8 cellular contexts compared by ENCODE assay signal in genomic region chr19:36791420-36792125, GRCh38. TPM values are rescaled to one million over a fixed set of nuclear protein-coding genes. Genes with fewer than 3 reads are reported as not detected.
DNase-seq lines count a peak whose midpoint lies in the region; ATAC-seq and TF ChIP-seq lines count a peak whose summit lies in the region.
"Not testable (repeated sequence)": the region's sequence is repeated elsewhere in the genome, so short reads cannot be mapped to it uniquely, and the experiment has no call there.

No MANE protein-coding gene starts in this region.

- WGBS in right lobe of liver (ENCODE audit: insufficient coverage, low coverage, low lambda C conversion rate, missing lambda C conversion rate) = 9% methylated on average over 30 of the region's 34 CpGs

- H3K36me3 ChIP-seq in right lobe of liver = not testable (repeated sequence)

- H3K4me3 Mint-ChIP-seq in activated T-cell treated with anti-CD3 and anti-CD28 coated beads, Interleukin-2, amount 50 U/mL, for 72 hours = peak overlapping the region in 1 of 2 donors; percentile 69

- intact Hi-C loops in Right ventricle myocardium superior (cut with DNase I); right lobe of liver (cut with DNase I): not testable (repeated sequence)

- peaks cover 19 to 30% of the 10 kb centered on the region in 2 donors for H3K36me3 Mint-ChIP-seq in activated T-cell treated with anti-CD3 and anti-CD28 coated beads, Interleukin-2, amount 50 U/mL, for 72 hours (ENCODE audit: insufficient read depth in 2 of 2)

- not testable (repeated sequence) for H3K27me3 ChIP-seq in right lobe of liver

- peak in 1 of 4 donors; percentile 6 for TF ChIP-seq CTCF in right lobe of liver (IDR thresholded peaks at IDR 0.05)

- peak; percentile 47 for ATAC-seq in GM18868 (IDR thresholded peaks at IDR 0.05; ENCODE audit: unreplicated experiment)
- peak; percentile 97 to 99 for ATAC-seq in activated T-cell treated with anti-CD3 and anti-CD28 coated beads, Interleukin-2, amount 50 U/mL, for 72 hours (replicated peaks in 1 of 2)
- peak; percentile 99 for ATAC-seq in Right ventricle myocardium superior (ENCODE audit: poor library complexity)
- ATAC-seq in right lobe of liver = peak; percentile 77 to 88 (median 84)

- H3K27ac ChIP-seq in right lobe of liver = not testable (repeated sequence)

- not testable (repeated sequence) for TF ChIP-seq POLR2A in right lobe of liver (IDR thresholded peaks at IDR 0.05)

- H3K9me3 ChIP-seq in right lobe of liver = not testable (repeated sequence)

- DNase-seq in AG20443 (ENCODE audit: low spot score) = peak; percentile 10
- peak; percentile 90 for DNase-seq in OCI-M1 (lab: John Stamatoyannopoulos, UW)
- peak; percentile 23 to 41 for DNase-seq in activated T-cell treated with anti-CD3 and anti-CD28 coated beads, Interleukin-2, amount 50 U/mL, for 72 hours
- DNase-seq in dermis blood vessel endothelial cell = peak; percentile 58
- peak; percentile 49 for DNase-seq in Right ventricle myocardium superior
- peak in 1 of 3 donors; percentile 24 for DNase-seq in right lobe of liver
- not testable (repeated sequence) for DNase-seq in skeletal muscle cell (ENCODE audit: low read depth)

- H3K4me1 Mint-ChIP-seq in activated T-cell treated with anti-CD3 and anti-CD28 coated beads, Interleukin-2, amount 50 U/mL, for 72 hours (ENCODE audit: low read depth) = not testable (repeated sequence)

- H3K27ac Mint-ChIP-seq in activated T-cell treated with anti-CD3 and anti-CD28 coated beads, Interleukin-2, amount 50 U/mL, for 72 hours = not testable (repeated sequence)

- not testable (repeated sequence) for H3K4me3 ChIP-seq in right lobe of liver
- peak overlapping the region; percentile 18 for H3K4me3 ChIP-seq in skeletal muscle cell (ENCODE audit: low read depth, low read length)

- peaks cover 11 to 23% of the 10 kb centered on the region in 2 donors for H3K9me3 Mint-ChIP-seq in activated T-cell treated with anti-CD3 and anti-CD28 coated beads, Interleukin-2, amount 50 U/mL, for 72 hours

- not testable (repeated sequence) for H3K27me3 Mint-ChIP-seq in activated T-cell treated with anti-CD3 and anti-CD28 coated beads, Interleukin-2, amount 50 U/mL, for 72 hours (ENCODE audit: low read depth)

- H3K4me1 ChIP-seq in right lobe of liver = not testable (repeated sequence)

RNA-seq across cellular contexts. Expression of gene ZNF850, which starts 19.0 kb away (rescaled TPM):
- 10 to 100 TPM; 10.4 to 14.9 TPM for total RNA-seq in activated T-cell treated with anti-CD3 and anti-CD28 coated beads, Interleukin-2, amount 50 U/mL, for 72 hours
- total RNA-seq in dermis blood vessel endothelial cell = 2.6 and 4.8 TPM in 2 replicates
- total RNA-seq in Right ventricle myocardium superior = 3.7 TPM
- 1 to 10 TPM in 3 of 6 experiments, under 1 TPM in 3; 0.68 to 1.1 (median 0.96) TPM for total RNA-seq in right lobe of liver

RNA-seq across cellular contexts. Expression of gene ZNF790, which starts 46.6 kb away (rescaled TPM):
- total RNA-seq in activated T-cell treated with anti-CD3 and anti-CD28 coated beads, Interleukin-2, amount 50 U/mL, for 72 hours = 1 to 10 TPM; 6.5 to 8.5 TPM
- total RNA-seq in dermis blood vessel endothelial cell (11.9 and 12.1 TPM in 2 replicates), Right ventricle myocardium superior (9.8 TPM), right lobe of liver (1 to 10 TPM; 3.7 to 6.4 (median 5.5) TPM)

RNA-seq across cellular contexts. Expression of gene ZNF345, which starts 59.1 kb away (rescaled TPM):
- 1 to 10 TPM; 6.1 to 9.9 TPM for total RNA-seq in activated T-cell treated with anti-CD3 and anti-CD28 coated beads, Interleukin-2, amount 50 U/mL, for 72 hours
- total RNA-seq in dermis blood vessel endothelial cell = 4.0 and 7.7 TPM in 2 replicates
- 2.4 TPM for total RNA-seq in Right ventricle myocardium superior
- 1 to 10 TPM in 4 of 6 experiments, under 1 TPM in 2; 0.56 to 2.4 (median 1.5) TPM for total RNA-seq in right lobe of liver

Comparison
In these comparisons a context has a peak if more than half of its experiments do, and no peak if none do; other contexts are left out.
1. ATAC-seq: peak in every context shown above with its lines; median percentile 99 in Right ventricle myocardium superior; 98 in activated T-cell treated with anti-CD3 and anti-CD28 coated beads, Interleukin-2, amount 50 U/mL, for 72 hours; 84 in right lobe of liver; 47 in GM18868.